In genomic region chr5:61407706-61408105, GRCh38 we compare ENCODE assay signal across 13 cellular contexts.
A peak's percentile ranks its signal among the peaks of the same experiment; 100 is the strongest.
DNase-seq lines count a peak whose midpoint lies in the region; ATAC-seq and TF ChIP-seq lines count a peak whose summit lies in the region.
"Had no signal": no experiment of that assay in that cellular context is flagged by ENCODE, and none has a peak within 500 bp of the region (broad histone marks: within the 10 kb centered on the region; RNA-seq: fewer than 3 reads in every experiment).

No MANE protein-coding gene starts in this region.

- no peak for TF ChIP-seq CTCF in parathyroid adenoma (IDR thresholded peaks at IDR 0.05)

- H3K36me3 ChIP-seq in SJSA1, result peaks cover 6% of the 10 kb centered on the region
- H3K36me3 ChIP-seq in parathyroid adenoma (ENCODE audit: control insufficient read depth, insufficient read depth, low read length), result no peaks in the 10 kb centered on the region
- H3K36me3 ChIP-seq: thoracic aorta had no signal

- H3K9me3 ChIP-seq in SJSA1 (replicated peaks) (no peaks in the 10 kb centered on the region), parathyroid adenoma (ENCODE audit: control insufficient read depth, low read length) (no peaks in the 10 kb centered on the region)
- H3K9me3 ChIP-seq: thoracic aorta had no signal

- no peaks in the 10 kb centered on the region for H3K27me3 ChIP-seq in SJSA1 (replicated peaks)
- no peaks in the 10 kb centered on the region for H3K27me3 ChIP-seq in parathyroid adenoma (ENCODE audit: control insufficient read depth, insufficient read depth, low read length)

- H3K4me1 ChIP-seq in SJSA1 (replicated peaks) (peaks cover 41% of the 10 kb centered on the region), parathyroid adenoma (peaks cover 10% of the 10 kb centered on the region)

- H3K79me2 ChIP-seq in parathyroid adenoma, result peaks cover 38% of the 10 kb centered on the region

- no peak overlapping the region for H3K9ac ChIP-seq in parathyroid adenoma

- in situ Hi-C loops in G401 (cut with HindIII; ENCODE audit: low sequenced_read_pairs), result no loop called here

- H3K4me2 ChIP-seq in parathyroid adenoma (ENCODE audit: low read length), result no peak overlapping the region

- H3K4me3 ChIP-seq in SJSA1, result no peak overlapping the region
- no peak overlapping the region for H3K4me3 ChIP-seq in parathyroid adenoma (ENCODE audit: low read depth, low read length)

- H3K27ac ChIP-seq in SJSA1 (peak overlapping the region; percentile 21; the same call in 1 of the 2 replicates), epithelial cell of prostate (peak overlapping the region; percentile 70), parathyroid adenoma (peak overlapping the region; percentile 57)
- H3K27ac ChIP-seq: skin epidermis had no signal

- no peak overlapping the region for H2AFZ ChIP-seq in parathyroid adenoma

- ATAC-seq in GM21360 (IDR thresholded peaks at IDR 0.05; ENCODE audit: unreplicated experiment) (no peak), HG02763 (IDR thresholded peaks at IDR 0.05; ENCODE audit: unreplicated experiment) (no peak)

- DNase-seq in G401 (ENCODE audit: low spot score) (peak; percentile 51), SJSA1 (ENCODE audit: low read depth in 1 of 2, low spot score in 2 of 2) (no peak), epithelial cell of prostate (ENCODE audit: low read depth, low spot score) (no peak), medulla oblongata (ENCODE audit: extremely low spot score) (no peak), NOMO-1 treated with dmso at 0.1 percent for 144 hours (lab: John Stamatoyannopoulos, UW; ENCODE audit: unreplicated experiment) (no peak)
- DNase-seq: activated CD4-positive, alpha-beta T cell treated with anti-CD3 and anti-CD28 coated beads, Interleukin-2, amount 50 U/mL, for 48 hours; activated gamma-delta T cell; NCI-H2171 had no signal
